8 cellular contexts compared by ENCODE assay signal in genomic region chr16:25031441-25032307, GRCh38. TPM values are rescaled to one million over a fixed set of nuclear protein-coding genes. Genes with fewer than 3 reads are reported as not detected.
A peak's percentile ranks its signal among the peaks of the same experiment; 100 is the strongest.
DNase-seq lines count a peak whose midpoint lies in the region; ATAC-seq and TF ChIP-seq lines count a peak whose summit lies in the region.

No MANE protein-coding gene starts in this region.

- H3F3A ChIP-seq in DOHH2 (ENCODE audit: control insufficient read depth, insufficient read depth), result no peaks in the 10 kb centered on the region
- peaks cover 4% of the 10 kb centered on the region; the same call in 1 of the 2 replicates for H3F3A ChIP-seq in GM23338 (replicated peaks; ENCODE audit: low read depth)

- H3K27me3 Mint-ChIP-seq in GM23338 (ENCODE audit: insufficient read depth, low read depth, poor library complexity), result peaks cover 9% of the 10 kb centered on the region
- no peaks in the 10 kb centered on the region for H3K27me3 Mint-ChIP-seq in activated T-helper 17 cell treated with anti-CD3 and anti-CD28 coated beads, Interleukin-2, amount 50 U/mL, for 72 hours
- H3K27me3 Mint-ChIP-seq in naive thymus-derived CD8-positive, alpha-beta T cell, result no peaks in the 10 kb centered on the region
- H3K27me3 Mint-ChIP-seq in stimulated activated naive B cell treated with anti-CD40 and anti-IgM and Interleukin-4, amounts not matched to agents 10 μg/mL and 1 μg/mL and 100 μg/mL, for 72 hours, result no peaks in the 10 kb centered on the region

- no peaks in the 10 kb centered on the region for H4K20me1 ChIP-seq in DOHH2 (ENCODE audit: control insufficient read depth, insufficient read depth, low read depth, low read length)
- no peaks in the 10 kb centered on the region for H4K20me1 ChIP-seq in GM23338 (replicated peaks; ENCODE audit: insufficient read depth)

- no peak overlapping the region for H3K27ac ChIP-seq in DOHH2 (ENCODE audit: low read depth, low read length)
- no peak overlapping the region; the same call in 1 of the 2 replicates for H3K27ac ChIP-seq in GM23338 (ENCODE audit: low read depth)

- peak; percentile 98 for DNase-seq in GM23338 (ENCODE audit: low spot score)
- peak; percentile 87 to 92 for DNase-seq in Kasumi-1 (lab: John Stamatoyannopoulos, UW)
- DNase-seq in RKO (ENCODE audit: low spot score), result peak; percentile 97
- DNase-seq in fibroblast of peridontal ligament (ENCODE audit: extremely low read depth), result peak; percentile 96
- peak; percentile 81 to 95 (median 91) for DNase-seq in naive thymus-derived CD8-positive, alpha-beta T cell
- DNase-seq in stimulated activated naive B cell treated with anti-CD40 and anti-IgM and Interleukin-4, amounts not matched to agents 10 μg/mL and 1 μg/mL and 100 μg/mL, for 72 hours, result peak; percentile 88

- peaks cover 16% of the 10 kb centered on the region; the same call in 2 of the 3 replicates for H3K4me1 Mint-ChIP-seq in GM23338
- H3K4me1 Mint-ChIP-seq in activated T-helper 17 cell treated with anti-CD3 and anti-CD28 coated beads, Interleukin-2, amount 50 U/mL, for 72 hours, result peaks cover 29% of the 10 kb centered on the region
- peaks cover 34 to 46% (median 35%) of the 10 kb centered on the region in 4 donors for H3K4me1 Mint-ChIP-seq in naive thymus-derived CD8-positive, alpha-beta T cell
- H3K4me1 Mint-ChIP-seq in stimulated activated naive B cell treated with anti-CD40 and anti-IgM and Interleukin-4, amounts not matched to agents 10 μg/mL and 1 μg/mL and 100 μg/mL, for 72 hours, result peaks cover 33 to 64% of the 10 kb centered on the region in 2 donors

- H3K9me2 ChIP-seq in DOHH2 (replicated peaks; ENCODE audit: control insufficient read depth, low read length) (no peaks in the 10 kb centered on the region), GM23338 (ENCODE audit: insufficient read depth) (no peaks in the 10 kb centered on the region)

- ATAC-seq in GM23338, result peak; percentile 99
- peak; percentile 97 for ATAC-seq in activated T-helper 17 cell treated with anti-CD3 and anti-CD28 coated beads, Interleukin-2, amount 50 U/mL, for 72 hours (replicated peaks)
- peak; percentile 100 for ATAC-seq in naive thymus-derived CD8-positive, alpha-beta T cell
- peak; percentile 96 for ATAC-seq in stimulated activated naive B cell treated with anti-CD40 and anti-IgM and Interleukin-4, amounts not matched to agents 10 μg/mL and 1 μg/mL and 100 μg/mL, for 72 hours (replicated peaks)

- peak overlapping the region; percentile 98 for H3K4me3 Mint-ChIP-seq in GM23338
- peak overlapping the region; percentile 93 for H3K4me3 Mint-ChIP-seq in activated T-helper 17 cell treated with anti-CD3 and anti-CD28 coated beads, Interleukin-2, amount 50 U/mL, for 72 hours
- peak overlapping the region; percentile 84 to 99 (median 96) for H3K4me3 Mint-ChIP-seq in naive thymus-derived CD8-positive, alpha-beta T cell
- peak overlapping the region; percentile 96 to 98 for H3K4me3 Mint-ChIP-seq in stimulated activated naive B cell treated with anti-CD40 and anti-IgM and Interleukin-4, amounts not matched to agents 10 μg/mL and 1 μg/mL and 100 μg/mL, for 72 hours

- no peaks in the 10 kb centered on the region for H3K36me3 Mint-ChIP-seq in GM23338 (ENCODE audit: low read depth)
- H3K36me3 Mint-ChIP-seq in activated T-helper 17 cell treated with anti-CD3 and anti-CD28 coated beads, Interleukin-2, amount 50 U/mL, for 72 hours (ENCODE audit: low read depth), result no peaks in the 10 kb centered on the region
- H3K36me3 Mint-ChIP-seq in naive thymus-derived CD8-positive, alpha-beta T cell, result no peaks in the 10 kb centered on the region
- H3K36me3 Mint-ChIP-seq in stimulated activated naive B cell treated with anti-CD40 and anti-IgM and Interleukin-4, amounts not matched to agents 10 μg/mL and 1 μg/mL and 100 μg/mL, for 72 hours, result peaks cover 0 to 3% of the 10 kb centered on the region in 2 donors

- POLR2A ChIA-PET in naive thymus-derived CD8-positive, alpha-beta T cell (lab: Charles Lee), result interaction anchor here (0.9 to 3.7 kb wide), 11 partner anchors 10 to 228 kb away, joined by 3 to 55 read pairs (median 4); partner anchors contain the start of genes ARHGAP17 and LCMT1

- TF ChIP-seq CTCF in DOHH2 (IDR thresholded peaks at IDR 0.05; ENCODE audit: low read depth, low read length, poor library complexity, severe bottlenecking) (no peak), GM23338 (conservative IDR thresholded peaks at IDR 0.05; ENCODE audit: low read depth in 2 of 2) (no peak)

- H3K4me2 ChIP-seq in DOHH2 (ENCODE audit: low read length) (peak overlapping the region; percentile 97), GM23338 (peak overlapping the region; percentile 97)

- H3K36me3 ChIP-seq in DOHH2 (ENCODE audit: control insufficient read depth, low read length) (no peaks in the 10 kb centered on the region), GM23338 (ENCODE audit: insufficient read depth) (no peaks in the 10 kb centered on the region)

- H3K9me3 Mint-ChIP-seq in GM23338, result no peaks in the 10 kb centered on the region; the same call in 2 of the 3 replicates
- H3K9me3 Mint-ChIP-seq in activated T-helper 17 cell treated with anti-CD3 and anti-CD28 coated beads, Interleukin-2, amount 50 U/mL, for 72 hours, result no peaks in the 10 kb centered on the region
- no peaks in the 10 kb centered on the region for H3K9me3 Mint-ChIP-seq in naive thymus-derived CD8-positive, alpha-beta T cell
- H3K9me3 Mint-ChIP-seq in stimulated activated naive B cell treated with anti-CD40 and anti-IgM and Interleukin-4, amounts not matched to agents 10 μg/mL and 1 μg/mL and 100 μg/mL, for 72 hours, result no peaks in the 10 kb centered on the region

- H3K79me2 ChIP-seq in DOHH2 (ENCODE audit: control insufficient read depth, low read length), result no peaks in the 10 kb centered on the region
- 0 out of 2 replicates have a peak, but pooled peaks cover 3% of the 10 kb centered on the region for H3K79me2 ChIP-seq in GM23338 (replicated peaks; ENCODE audit: insufficient read depth)

- peak overlapping the region; percentile 90 for H3K4me3 ChIP-seq in DOHH2 (ENCODE audit: low read length)
- H3K4me3 ChIP-seq in GM23338, result peak overlapping the region; percentile 96

- peaks cover 10% of the 10 kb centered on the region for H3K27me3 ChIP-seq in DOHH2 (ENCODE audit: control insufficient read depth, low read length)
- H3K27me3 ChIP-seq in GM23338 (ENCODE audit: insufficient read depth), result no peaks in the 10 kb centered on the region

- H3K4me1 ChIP-seq in DOHH2 (ENCODE audit: control insufficient read depth, low read length) (peaks cover 22% of the 10 kb centered on the region), GM23338 (ENCODE audit: insufficient read depth) (peaks cover 3% of the 10 kb centered on the region; the same call in 1 of the 2 replicates)

- no peaks in the 10 kb centered on the region for H3K9me3 ChIP-seq in DOHH2 (ENCODE audit: control insufficient read depth, insufficient read depth, low read length)

- H3K27ac Mint-ChIP-seq in GM23338, result peak overlapping the region; percentile 89
- peak overlapping the region; percentile 91 for H3K27ac Mint-ChIP-seq in activated T-helper 17 cell treated with anti-CD3 and anti-CD28 coated beads, Interleukin-2, amount 50 U/mL, for 72 hours
- H3K27ac Mint-ChIP-seq in naive thymus-derived CD8-positive, alpha-beta T cell, result peak overlapping the region; percentile 36 to 97 (median 88)
- peak overlapping the region; percentile 99 for H3K27ac Mint-ChIP-seq in stimulated activated naive B cell treated with anti-CD40 and anti-IgM and Interleukin-4, amounts not matched to agents 10 μg/mL and 1 μg/mL and 100 μg/mL, for 72 hours

- H2AFZ ChIP-seq in GM23338, result peak overlapping the region; percentile 99

TF ChIP-seq in GM23338, 12 proteins besides CTCF, POLR2A, EP300 and RAD21 (continues in another document):
- TF ChIP-seq ZNF114 (CRISPR knock-in tag; IDR thresholded peaks at IDR 0.05), result no peak
- TF ChIP-seq CREB1 (CRISPR knock-in tag; IDR thresholded peaks at IDR 0.05; ENCODE audit: low read depth), result peak; percentile 82
- peak; percentile 76 for TF ChIP-seq POLR2AphosphoS5 (IDR thresholded peaks at IDR 0.05; ENCODE audit: low read depth)
- no peak for TF ChIP-seq NANOG (IDR thresholded peaks at IDR 0.05; ENCODE audit: borderline replicate concordance)
- TF ChIP-seq ZNF331 (CRISPR knock-in tag; IDR thresholded peaks at IDR 0.05; ENCODE audit: low read depth), result no peak
- TF ChIP-seq ETS1 (IDR thresholded peaks at IDR 0.05), result peak; percentile 70
- TF ChIP-seq STAT1 (IDR thresholded peaks at IDR 0.05; ENCODE audit: unreplicated experiment), result no peak
- no peak for TF ChIP-seq EZH2phosphoT487 (IDR thresholded peaks at IDR 0.05; ENCODE audit: unreplicated experiment)

RNA-seq across cellular contexts. Expression of gene ARHGAP17, which starts 16.5 kb away (rescaled TPM):
- 59.0 and 85.5 TPM in 2 replicates for total RNA-seq in GM23338 (2014; rRNA removed; shearing (Covaris generic))
- polyA plus RNA-seq in GM23338 (2016; fragmentation: Nextera tagmentation; extraction: Ambion mirVana), result 40.0 and 40.6 TPM in 2 replicates
- 10 to 100 TPM; 47.7 to 73.8 TPM for total RNA-seq in activated T-helper 17 cell treated with anti-CD3 and anti-CD28 coated beads, Interleukin-2, amount 50 U/mL, for 72 hours
- 10 to 100 TPM; 69.1 to 69.5 TPM for total RNA-seq in naive thymus-derived CD8-positive, alpha-beta T cell
- 10 to 100 TPM; 18.2 to 38.6 (median 20.5) TPM for polyA plus RNA-seq in naive thymus-derived CD8-positive, alpha-beta T cell
